Comparison of ENCODE assay signal across 8 cellular contexts in genomic region chr5:40755407-40756365, GRCh38. TPM values are rescaled to one million over a fixed set of nuclear protein-coding genes. Genes with fewer than 3 reads are reported as not detected.
DNase-seq lines count a peak whose midpoint lies in the region; ATAC-seq and TF ChIP-seq lines count a peak whose summit lies in the region.

TTC33 (minus strand) TSS chr5:40755961; CDS start chr5:40747018, 8,943 bp downstream.

- TF ChIP-seq CTCF in AG09309 (IDR thresholded peaks at IDR 0.05; ENCODE audit: control insufficient read depth, insufficient read depth, low read depth, low read length, missing control alignments) (peak; percentile 65), WTC11 (IDR thresholded peaks at IDR 0.05) (peak; percentile 19; the same call in 1 of the 2 replicates), spleen (IDR thresholded peaks at IDR 0.05 in 8 of 11, conservative IDR thresholded peaks at IDR 0.05 in 3 of 11) (peak in 10 of 11 experiments; percentile 24 to 78 (median 70))

- POLR2A ChIA-PET in WTC11 (lab: Charles Lee): no interaction called here

- peaks cover 10 to 40% (median 21%) of the 10 kb centered on the region in 6 donors for H3K4me1 ChIP-seq in spleen

- no peaks in the 10 kb centered on the region for H3K27me3 ChIP-seq in spleen (replicated peaks in 1 of 7)

- H3K9me3 Mint-ChIP-seq in WTC11: peaks cover 8% of the 10 kb centered on the region

- H3K4me1 Mint-ChIP-seq in WTC11: no peaks in the 10 kb centered on the region

- ATAC-seq in GM18909 (IDR thresholded peaks at IDR 0.05; ENCODE audit: poor library complexity, unreplicated experiment) (peak; percentile 92), HG03175 (IDR thresholded peaks at IDR 0.05; ENCODE audit: unreplicated experiment) (peak; percentile 90), WTC11 (peak; percentile 96)

- H3K27ac ChIP-seq in spleen: peak within 1 kb of the TSS; percentile 86 to 94 (median 90)

- H3K4me3 Mint-ChIP-seq in WTC11: no peak within 1 kb of the TSS

- no peak for TF ChIP-seq POLR2A in spleen (IDR thresholded peaks at IDR 0.05)

- H3K4me3 ChIP-seq in AG09309 (ENCODE audit: control insufficient read depth, low read depth, low read length) (peak within 1 kb of the TSS; percentile 85), spleen (peak within 1 kb of the TSS; percentile 78 to 95 (median 86))

- 6 to 9% (median 8%) methylated on average over 75 to 80 of the region's 80 CpGs for WGBS in spleen, 5 donors

- peaks cover 0 to 16% (median 0%) of the 10 kb centered on the region in 6 donors for H3K36me3 ChIP-seq in spleen

- no peak within 1 kb of the TSS for H3K27ac Mint-ChIP-seq in WTC11

- no peaks in the 10 kb centered on the region for H3K27me3 Mint-ChIP-seq in WTC11 (ENCODE audit: low read depth)

- CTCF ChIA-PET in WTC11 (lab: Charles Lee): no interaction called here

- no peaks in the 10 kb centered on the region; the same call in 1 of the 2 replicates for H3K36me3 Mint-ChIP-seq in WTC11

- intact Hi-C loops in spleen (cut with DNase I; ENCODE audit: low total_unique reads): loop anchor here (10.0 kb wide), 1 partner anchor 119 kb away; no protein-coding TSS in a partner anchor

- no peaks in the 10 kb centered on the region for H3K9me3 ChIP-seq in spleen

- DNase-seq in AG09309 (ENCODE audit: low read depth) (peak; percentile 72), NCI-H2227 treated with DMSO at 0.1 percent for 48 hours (lab: John Stamatoyannopoulos, UW) (peak; percentile 94), WTC11 (ENCODE audit: low spot score) (peak; percentile 96), inferior parietal cortex (ENCODE audit: extremely low spot score) (peak; percentile 94), spleen (peak; percentile 99)
- peak; percentile 92 for DNase-seq in central memory CD4-positive, alpha-beta T cell

TF ChIP-seq in WTC11, 78 proteins besides CTCF, POLR2A, EP300 and RAD21 (continues in another document):
- no peak for TF ChIP-seq ZNF425 (CRISPR knock-in tag; conservative IDR thresholded peaks at IDR 0.05)
- TF ChIP-seq NFYB (CRISPR knock-in tag; conservative IDR thresholded peaks at IDR 0.05; ENCODE audit: low read depth): no peak
- no peak for TF ChIP-seq TP53 (CRISPR knock-in tag; IDR thresholded peaks at IDR 0.05)
- no peak for TF ChIP-seq IRF2 (CRISPR knock-in tag; IDR thresholded peaks at IDR 0.05; ENCODE audit: borderline replicate concordance, low read depth)
- no peak for TF ChIP-seq CBFB (CRISPR knock-in tag; IDR thresholded peaks at IDR 0.05; ENCODE audit: low read depth)
- TF ChIP-seq ZNF219 (CRISPR knock-in tag; IDR thresholded peaks at IDR 0.05; ENCODE audit: borderline replicate concordance): no peak
- no peak for TF ChIP-seq TEAD4 (CRISPR knock-in tag; IDR thresholded peaks at IDR 0.05)
- TF ChIP-seq FOXK1 (CRISPR knock-in tag; IDR thresholded peaks at IDR 0.05): peak; percentile 78; the same call in 1 of the 2 replicates
- TF ChIP-seq TEAD1 (CRISPR knock-in tag; IDR thresholded peaks at IDR 0.05): 0 out of 2 replicates have a peak, but pooled peaks have one; percentile 63
- no peak for TF ChIP-seq CDX4 (CRISPR knock-in tag; IDR thresholded peaks at IDR 0.05; ENCODE audit: borderline replicate concordance)
- peak; percentile 99 for TF ChIP-seq E2F5 (CRISPR knock-in tag; IDR thresholded peaks at IDR 0.05)
- TF ChIP-seq ATF1 (CRISPR knock-in tag; IDR thresholded peaks at IDR 0.05): 0 out of 2 replicates have a peak, but pooled peaks have one; percentile 32
- TF ChIP-seq ESRRA (CRISPR knock-in tag; IDR thresholded peaks at IDR 0.05; ENCODE audit: borderline replicate concordance): no peak
- TF ChIP-seq OVOL2 (CRISPR knock-in tag; IDR thresholded peaks at IDR 0.05; ENCODE audit: borderline replicate concordance): no peak
- TF ChIP-seq FOXP4 (CRISPR knock-in tag; IDR thresholded peaks at IDR 0.05): peak; percentile 54; the same call in 1 of the 2 replicates
- no peak for TF ChIP-seq MYBL2 (CRISPR knock-in tag; IDR thresholded peaks at IDR 0.05)
- no peak for TF ChIP-seq GRHL2 (CRISPR knock-in tag; IDR thresholded peaks at IDR 0.05; ENCODE audit: insufficient replicate concordance, severe bottlenecking)
- TF ChIP-seq ETV6 (CRISPR knock-in tag; IDR thresholded peaks at IDR 0.05): peak; percentile 82
- peak; percentile 48; the same call in 1 of the 2 replicates for TF ChIP-seq ARID4B (CRISPR knock-in tag; IDR thresholded peaks at IDR 0.05; ENCODE audit: borderline replicate concordance)
- TF ChIP-seq NR3C1 (CRISPR knock-in tag; conservative IDR thresholded peaks at IDR 0.05; ENCODE audit: low read depth): no peak
- 0 out of 2 replicates have a peak, but pooled peaks have one; percentile 14 for TF ChIP-seq SMAD4 (CRISPR knock-in tag; IDR thresholded peaks at IDR 0.05)

RNA-seq across cellular contexts. Expression of gene TTC33, which starts in this region (rescaled TPM):
- total RNA-seq in WTC11 (2021) (9.2 to 10.7 TPM (median 10.6 TPM) in 3 replicates), spleen (10 to 100 TPM in 6 of 7 donors, 1 to 10 TPM in 1; 9.3 to 17.9 (median 16.2) TPM)
- 1 to 10 TPM; 4.3 to 6.3 (median 6.0) TPM for polyA plus RNA-seq in spleen

Comparison
In these comparisons a context has a peak if more than half of its experiments do, and no peak if none do; other contexts are left out.
1. Peak in every context shown above with its lines: DNase-seq, ATAC-seq, H3K4me3 ChIP-seq and H3K27ac ChIP-seq.
2. CTCF ChIP-seq: peak in every context shown above with its lines; median percentile 70 in spleen; 65 in AG09309; 19 in WTC11.